In genomic region chr1:38785285-38786039, GRCh38 we compare ENCODE assay signal across 17 cellular contexts.
DNase-seq lines count a peak whose midpoint lies in the region; ATAC-seq and TF ChIP-seq lines count a peak whose summit lies in the region.
"Had no signal": no experiment of that assay in that cellular context is flagged by ENCODE, and none has a peak within 500 bp of the region (broad histone marks: within the 10 kb centered on the region; RNA-seq: fewer than 3 reads in every experiment).

No MANE protein-coding gene starts in this region.

- no peak for DNase-seq in GM23338 (ENCODE audit: low spot score)
- peak; percentile 91 to 93 for DNase-seq in SJCRH30
- peak; percentile 42 for DNase-seq in left kidney (ENCODE audit: low read depth, low spot score)
- DNase-seq in osteocyte (ENCODE audit: extremely low spot score, unreplicated experiment): no peak
- no peak for DNase-seq in activated naive CD8-positive, alpha-beta T cell treated with anti-CD3 and anti-CD28 coated beads for 36 hours
- no peak for DNase-seq in stimulated activated CD8-positive, alpha-beta memory T cell treated with anti-CD3 and anti-CD28 coated beads, Interleukin-4, amount 100 ng/mL, for 48 hours
- DNase-seq: ACHN; AML-193; CD4-positive, alpha-beta T cell; GOT3; KG1; NCI-H1048; NCI-H446; NCI-H69; RPMI8226; SIG-M5 had no signal

- H3K9me3 Mint-ChIP-seq in GM23338: no peaks in the 10 kb centered on the region
- H3K9me3 Mint-ChIP-seq in osteocyte (ENCODE audit: unreplicated experiment): no peaks in the 10 kb centered on the region
- H3K9me3 Mint-ChIP-seq in activated naive CD8-positive, alpha-beta T cell treated with anti-CD3 and anti-CD28 coated beads for 36 hours: no peaks in the 10 kb centered on the region
- H3K9me3 Mint-ChIP-seq: CD4-positive, alpha-beta T cell had no signal

- H3K4me2 ChIP-seq in BLaER1 (peak overlapping the region; percentile 86), GM23338 (peak overlapping the region; percentile 48; the same call in 1 of the 2 replicates)

- H3K27me3 ChIP-seq in BLaER1: no peaks in the 10 kb centered on the region
- H3K27me3 ChIP-seq in GM23338 (ENCODE audit: insufficient read depth): no peaks in the 10 kb centered on the region
- H3K27me3 ChIP-seq in SJCRH30: no peaks in the 10 kb centered on the region

- peak overlapping the region; percentile 74 for H2AFZ ChIP-seq in GM23338

- H3K4me3 Mint-ChIP-seq in GM23338 (no peak overlapping the region), osteocyte (ENCODE audit: unreplicated experiment) (no peak overlapping the region)
- no peak overlapping the region for H3K4me3 Mint-ChIP-seq in activated naive CD8-positive, alpha-beta T cell treated with anti-CD3 and anti-CD28 coated beads for 36 hours
- H3K4me3 Mint-ChIP-seq: CD4-positive, alpha-beta T cell had no signal

- H3K27me3 Mint-ChIP-seq in GM23338 (ENCODE audit: insufficient read depth, low read depth, poor library complexity) (peaks cover 6% of the 10 kb centered on the region), osteocyte (ENCODE audit: unreplicated experiment) (peaks cover 36% of the 10 kb centered on the region)
- peaks cover 74% of the 10 kb centered on the region for H3K27me3 Mint-ChIP-seq in activated naive CD8-positive, alpha-beta T cell treated with anti-CD3 and anti-CD28 coated beads for 36 hours

- H3K9ac ChIP-seq in BLaER1: no peak overlapping the region

- peak overlapping the region; percentile 75 for H3K27ac ChIP-seq in BLaER1
- no peak overlapping the region for H3K27ac ChIP-seq in GM23338 (ENCODE audit: low read depth)
- peak overlapping the region; percentile 98 for H3K27ac ChIP-seq in SJCRH30

- H3K36me3 Mint-ChIP-seq in GM23338 (ENCODE audit: low read depth) (no peaks in the 10 kb centered on the region), osteocyte (ENCODE audit: unreplicated experiment) (no peaks in the 10 kb centered on the region)
- H3K36me3 Mint-ChIP-seq in activated naive CD8-positive, alpha-beta T cell treated with anti-CD3 and anti-CD28 coated beads for 36 hours: no peaks in the 10 kb centered on the region

- H3K9me2 ChIP-seq in GM23338 (ENCODE audit: insufficient read depth): no peaks in the 10 kb centered on the region

- 0 out of 2 replicates have a peak, but pooled peaks cover 4% of the 10 kb centered on the region for H3F3A ChIP-seq in GM23338 (replicated peaks; ENCODE audit: low read depth)

- no peaks in the 10 kb centered on the region for H3K79me2 ChIP-seq in GM23338 (replicated peaks; ENCODE audit: insufficient read depth)

- no peak for TF ChIP-seq CTCF in GM23338 (conservative IDR thresholded peaks at IDR 0.05; ENCODE audit: low read depth in 2 of 2)
- no peak for TF ChIP-seq CTCF in osteocyte (IDR thresholded peaks at IDR 0.05)

- H4K20me1 ChIP-seq in BLaER1 (no peaks in the 10 kb centered on the region), GM23338 (replicated peaks; ENCODE audit: insufficient read depth) (no peaks in the 10 kb centered on the region)

- H3K27ac Mint-ChIP-seq in GM23338: no peak overlapping the region
- H3K27ac Mint-ChIP-seq in osteocyte (ENCODE audit: unreplicated experiment): no peak overlapping the region
- H3K27ac Mint-ChIP-seq in activated naive CD8-positive, alpha-beta T cell treated with anti-CD3 and anti-CD28 coated beads for 36 hours: no peak overlapping the region
- H3K27ac Mint-ChIP-seq: CD4-positive, alpha-beta T cell had no signal

- H3K4me1 Mint-ChIP-seq in GM23338 (peaks cover 52% of the 10 kb centered on the region), osteocyte (ENCODE audit: unreplicated experiment) (peaks cover 24% of the 10 kb centered on the region)
- no peaks in the 10 kb centered on the region for H3K4me1 Mint-ChIP-seq in activated naive CD8-positive, alpha-beta T cell treated with anti-CD3 and anti-CD28 coated beads for 36 hours

- no peak overlapping the region for H3K4me3 ChIP-seq in BLaER1
- no peak overlapping the region for H3K4me3 ChIP-seq in GM23338
- H3K4me3 ChIP-seq in SJCRH30: peak overlapping the region; percentile 11; the same call in 1 of the 2 replicates

- no peak for ATAC-seq in GM23338

- H3K36me3 ChIP-seq in BLaER1: no peaks in the 10 kb centered on the region
- no peaks in the 10 kb centered on the region for H3K36me3 ChIP-seq in GM23338 (ENCODE audit: insufficient read depth)
- no peaks in the 10 kb centered on the region for H3K36me3 ChIP-seq in SJCRH30

- H3K4me1 ChIP-seq in BLaER1 (peaks cover 79% of the 10 kb centered on the region), GM23338 (ENCODE audit: insufficient read depth) (peaks cover 53% of the 10 kb centered on the region), SJCRH30 (peaks cover 62% of the 10 kb centered on the region)

- no peaks in the 10 kb centered on the region for H3K9me3 ChIP-seq in BLaER1
- H3K9me3 ChIP-seq in SJCRH30 (replicated peaks): no peaks in the 10 kb centered on the region

TF ChIP-seq in GM23338, 12 proteins besides CTCF, POLR2A, EP300 and RAD21:
- TF ChIP-seq JUNB (IDR thresholded peaks at IDR 0.05; ENCODE audit: unreplicated experiment) (no peak), ZNF331 (CRISPR knock-in tag; IDR thresholded peaks at IDR 0.05; ENCODE audit: low read depth) (no peak), STAT1 (IDR thresholded peaks at IDR 0.05; ENCODE audit: unreplicated experiment) (no peak), CREB1 (CRISPR knock-in tag; IDR thresholded peaks at IDR 0.05; ENCODE audit: low read depth) (no peak)
TF ChIP-seq in GM23338: peak in this region for 0.

Comparison
In these comparisons a context has a peak if more than half of its experiments do, and no peak if none do; other contexts are left out.
1. DNase-seq: peak in SJCRH30 (2 of 2) and left kidney (single experiment); none in GM23338 (single experiment), osteocyte (single experiment), activated naive CD8-positive, alpha-beta T cell treated with anti-CD3 and anti-CD28 coated beads for 36 hours (single experiment) and stimulated activated CD8-positive, alpha-beta memory T cell treated with anti-CD3 and anti-CD28 coated beads, Interleukin-4, amount 100 ng/mL, for 48 hours (single experiment).